Comparison of ENCODE assay signal across 16 cellular contexts in genomic region chr11:68564261-68564660, GRCh38.
A peak's percentile ranks its signal among the peaks of the same experiment; 100 is the strongest.
DNase-seq lines count a peak whose midpoint lies in the region; ATAC-seq and TF ChIP-seq lines count a peak whose summit lies in the region.
"Had no signal": no experiment of that assay in that cellular context is flagged by ENCODE, and none has a peak within 500 bp of the region (broad histone marks: within the 10 kb centered on the region; RNA-seq: fewer than 3 reads in every experiment).

No MANE protein-coding gene starts in this region.

- WGBS in neuronal stem cell (ENCODE audit: extremely low coverage in 2 of 2, insufficient read length in 2 of 2, insufficient replicate concordance in 1 of 2), 2 donors: no CpG with 5 or more reads among the region's 3 CpGs

- peaks cover 33% of the 10 kb centered on the region for H3K4me1 Mint-ChIP-seq in activated CD4-positive, alpha-beta memory T cell treated with anti-CD3 and anti-CD28 coated beads for 36 hours (ENCODE audit: low read depth)
- peaks cover 30% of the 10 kb centered on the region for H3K4me1 Mint-ChIP-seq in activated CD4-positive, alpha-beta memory T cell treated with anti-CD3 and anti-CD28 coated beads, Interleukin-2, amount 10 ng/mL, durations not matched to agents 7 days and 5 days

- H3K4me3 ChIP-seq in gastrocnemius medialis (no peak overlapping the region), neuronal stem cell (ENCODE audit: low read length in 2 of 2) (no peak overlapping the region)
- H3K4me3 ChIP-seq: BLaER1 had no signal

- peak overlapping the region; percentile 10 to 78 (median 67) for H3K27ac ChIP-seq in gastrocnemius medialis
- no peak overlapping the region for H3K27ac ChIP-seq in neuronal stem cell (replicated peaks; ENCODE audit: low read length)
- H3K27ac ChIP-seq: 22Rv1, BLaER1 had no signal

- H3K23ac ChIP-seq in neuronal stem cell (ENCODE audit: low read depth, low read length, poor library complexity): no peak overlapping the region

- H3K27me3 ChIP-seq in gastrocnemius medialis (no peaks in the 10 kb centered on the region), neuronal stem cell (ENCODE audit: control insufficient read depth in 3 of 3, insufficient read depth in 3 of 3, low read depth in 1 of 3, low read length in 3 of 3) (no peaks in the 10 kb centered on the region)
- H3K27me3 ChIP-seq: BLaER1 had no signal

- no peak overlapping the region for H3K4ac ChIP-seq in neuronal stem cell (ENCODE audit: low read length)

- DNase-seq in activated CD4-positive, alpha-beta memory T cell treated with anti-CD3 and anti-CD28 coated beads for 36 hours: no peak
- no peak for DNase-seq in activated CD4-positive, alpha-beta memory T cell treated with anti-CD3 and anti-CD28 coated beads, Interleukin-2, amount 10 ng/mL, durations not matched to agents 7 days and 5 days
- peak; percentile 12 for DNase-seq in ACHN
- DNase-seq in kidney glomerular epithelial cell (lab: John Stamatoyannopoulos, UW): peak; percentile 43
- DNase-seq in gastrocnemius medialis: no peak
- no peak for DNase-seq in neuronal stem cell (ENCODE audit: low spot score)
- DNase-seq: AML-193; Caco-2; CD8-positive, alpha-beta memory T cell; DMS53; GF-D8 had no signal

- no peak overlapping the region for H2AFZ ChIP-seq in neuronal stem cell (ENCODE audit: low read length)

- no peaks in the 10 kb centered on the region for H3K9me3 Mint-ChIP-seq in activated CD4-positive, alpha-beta memory T cell treated with anti-CD3 and anti-CD28 coated beads for 36 hours
- no peaks in the 10 kb centered on the region for H3K9me3 Mint-ChIP-seq in activated CD4-positive, alpha-beta memory T cell treated with anti-CD3 and anti-CD28 coated beads, Interleukin-2, amount 10 ng/mL, durations not matched to agents 7 days and 5 days
- H3K9me3 Mint-ChIP-seq: CD8-positive, alpha-beta memory T cell had no signal

- H3K9me3 ChIP-seq in gastrocnemius medialis (no peaks in the 10 kb centered on the region), neuronal stem cell (replicated peaks in 1 of 2; ENCODE audit: control insufficient read depth in 2 of 2, insufficient read depth in 1 of 2, low read depth in 1 of 2, low read length in 2 of 2) (no peaks in the 10 kb centered on the region)
- H3K9me3 ChIP-seq: BLaER1, Caco-2 had no signal

- CTCF ChIA-PET in activated CD4-positive, alpha-beta memory T cell treated with anti-CD3 and anti-CD28 coated beads for 36 hours (lab: Charles Lee): interaction anchor here (0.9 kb wide), 1 partner anchor 11 kb away, joined by 3 read pairs; no protein-coding TSS in a partner anchor
- CTCF ChIA-PET in activated CD4-positive, alpha-beta memory T cell treated with anti-CD3 and anti-CD28 coated beads, Interleukin-2, amount 10 ng/mL, durations not matched to agents 7 days and 5 days (lab: Charles Lee): no interaction called here

- no peak overlapping the region for H3K9ac ChIP-seq in neuronal stem cell (ENCODE audit: low read depth, low read length, poor library complexity)
- H3K9ac ChIP-seq: BLaER1 had no signal

- H3K4me1 ChIP-seq in gastrocnemius medialis (peaks cover 13 to 19% of the 10 kb centered on the region in 2 donors), neuronal stem cell (ENCODE audit: control insufficient read depth in 2 of 2, insufficient read depth in 1 of 2, low read depth in 1 of 2, low read length in 2 of 2) (no peaks in the 10 kb centered on the region)
- H3K4me1 ChIP-seq: Caco-2 had no signal

- peak overlapping the region; percentile 9 for H3K27ac Mint-ChIP-seq in activated CD4-positive, alpha-beta memory T cell treated with anti-CD3 and anti-CD28 coated beads for 36 hours
- no peak overlapping the region for H3K27ac Mint-ChIP-seq in activated CD4-positive, alpha-beta memory T cell treated with anti-CD3 and anti-CD28 coated beads, Interleukin-2, amount 10 ng/mL, durations not matched to agents 7 days and 5 days

- H2BK5ac ChIP-seq in neuronal stem cell (ENCODE audit: low read length): no peak overlapping the region

- no peaks in the 10 kb centered on the region for H3K27me3 Mint-ChIP-seq in activated CD4-positive, alpha-beta memory T cell treated with anti-CD3 and anti-CD28 coated beads for 36 hours
- H3K27me3 Mint-ChIP-seq in activated CD4-positive, alpha-beta memory T cell treated with anti-CD3 and anti-CD28 coated beads, Interleukin-2, amount 10 ng/mL, durations not matched to agents 7 days and 5 days: no peaks in the 10 kb centered on the region
- H3K27me3 Mint-ChIP-seq: CD8-positive, alpha-beta memory T cell had no signal

- H2BK12ac ChIP-seq in neuronal stem cell (ENCODE audit: low read length): no peak overlapping the region

- H4K91ac ChIP-seq in neuronal stem cell (ENCODE audit: low read depth, low read length, poor library complexity): no peak overlapping the region

- in situ Hi-C loops in ACHN (cut with HindIII; ENCODE audit: low pct_ligation_motif_present, low pct_unique_long_range_greater_than_20kb, low sequenced_read_pairs) (no loop called here), gastrocnemius medialis (cut with MboI; ENCODE audit: low sequenced_read_pairs in 4 of 4) (no loop called here)

- ATAC-seq in gastrocnemius medialis (no peak), GM21786 (IDR thresholded peaks at IDR 0.05; ENCODE audit: unreplicated experiment) (no peak), HG02885 (IDR thresholded peaks at IDR 0.05; ENCODE audit: poor library complexity, unreplicated experiment) (no peak)
- ATAC-seq: HCT116 had no signal

- intact Hi-C loops in activated CD4-positive, alpha-beta memory T cell treated with anti-CD3 and anti-CD28 coated beads for 36 hours (cut with micrococcal nuclease): no loop called here
- intact Hi-C loops in gastrocnemius medialis (cut with DNase I; ENCODE audit: low total_unique reads): loop anchor here (2.0 kb wide), 1 partner anchor 15 kb away; no protein-coding TSS in a partner anchor

- H2BK120ac ChIP-seq in neuronal stem cell (ENCODE audit: low read depth, low read length): no peak overlapping the region

- H3K36me3 ChIP-seq in gastrocnemius medialis (peaks cover 0 to 58% of the 10 kb centered on the region in 2 donors), neuronal stem cell (replicated peaks in 1 of 2; ENCODE audit: control insufficient read depth in 2 of 2, insufficient read depth in 2 of 2, low read length in 2 of 2) (peaks cover 22 to 95% of the 10 kb centered on the region in 2 donors)

- H3K18ac ChIP-seq in neuronal stem cell (ENCODE audit: low read length): no peak overlapping the region

- POLR2A ChIA-PET in activated CD4-positive, alpha-beta memory T cell treated with anti-CD3 and anti-CD28 coated beads for 36 hours (lab: Charles Lee): no interaction called here
- POLR2A ChIA-PET in activated CD4-positive, alpha-beta memory T cell treated with anti-CD3 and anti-CD28 coated beads, Interleukin-2, amount 10 ng/mL, durations not matched to agents 7 days and 5 days (lab: Charles Lee): no interaction called here

- H3K79me1 ChIP-seq in neuronal stem cell (ENCODE audit: low read depth, low read length): no peaks in the 10 kb centered on the region

- TF ChIP-seq POLR2A in gastrocnemius medialis (IDR thresholded peaks at IDR 0.05): no peak

- no peak for TF ChIP-seq CTCF in gastrocnemius medialis (IDR thresholded peaks at IDR 0.05 in 4 of 5, conservative IDR thresholded peaks at IDR 0.05 in 1 of 5)

- H3K4me3 Mint-ChIP-seq in activated CD4-positive, alpha-beta memory T cell treated with anti-CD3 and anti-CD28 coated beads for 36 hours: no peak overlapping the region
- no peak overlapping the region for H3K4me3 Mint-ChIP-seq in activated CD4-positive, alpha-beta memory T cell treated with anti-CD3 and anti-CD28 coated beads, Interleukin-2, amount 10 ng/mL, durations not matched to agents 7 days and 5 days
- H3K4me3 Mint-ChIP-seq: CD8-positive, alpha-beta memory T cell had no signal

- no peak overlapping the region for H3K14ac ChIP-seq in neuronal stem cell (ENCODE audit: low read length)

- H3K4me2 ChIP-seq in neuronal stem cell (ENCODE audit: insufficient read depth, low read length, poor library complexity, severe bottlenecking): no peak overlapping the region
- H3K4me2 ChIP-seq: BLaER1 had no signal

- H4K8ac ChIP-seq in neuronal stem cell (ENCODE audit: low read depth, low read length): no peak overlapping the region

- H2AK5ac ChIP-seq in neuronal stem cell (ENCODE audit: low read depth, low read length): no peak overlapping the region

- no peak overlapping the region for H2BK15ac ChIP-seq in neuronal stem cell (ENCODE audit: low read length)

- peaks cover 55% of the 10 kb centered on the region for H3K36me3 Mint-ChIP-seq in activated CD4-positive, alpha-beta memory T cell treated with anti-CD3 and anti-CD28 coated beads for 36 hours
- H3K36me3 Mint-ChIP-seq in activated CD4-positive, alpha-beta memory T cell treated with anti-CD3 and anti-CD28 coated beads, Interleukin-2, amount 10 ng/mL, durations not matched to agents 7 days and 5 days (ENCODE audit: low read depth): peaks cover 74% of the 10 kb centered on the region

Comparison
In these comparisons a context has a peak if more than half of its experiments do, and no peak if none do; other contexts are left out.
1. DNase-seq: peak in ACHN (single experiment) and kidney glomerular epithelial cell (single experiment); none in activated CD4-positive, alpha-beta memory T cell treated with anti-CD3 and anti-CD28 coated beads for 36 hours (single experiment), activated CD4-positive, alpha-beta memory T cell treated with anti-CD3 and anti-CD28 coated beads, Interleukin-2, amount 10 ng/mL, durations not matched to agents 7 days and 5 days (single experiment), gastrocnemius medialis (0 of 2) and neuronal stem cell (single experiment).